In genomic region chrX:22429704-22430103, GRCh38 we compare ENCODE assay signal across 1 cellular context.
TF ChIP-seq lines count a peak whose summit lies in the region.

No MANE protein-coding gene starts in this region.

TF ChIP-seq in IMR-90, 13 proteins besides CTCF, POLR2A, EP300 and RAD21 (continued from another document):
- TF ChIP-seq USF2 (IDR thresholded peaks at IDR 0.05; ENCODE audit: low read depth, low read length) (no peak), BHLHE40 (IDR thresholded peaks at IDR 0.05; ENCODE audit: low read depth, low read length) (no peak)
